ENCODE assay signal across 17 cellular contexts in the genomic region with DNA sequence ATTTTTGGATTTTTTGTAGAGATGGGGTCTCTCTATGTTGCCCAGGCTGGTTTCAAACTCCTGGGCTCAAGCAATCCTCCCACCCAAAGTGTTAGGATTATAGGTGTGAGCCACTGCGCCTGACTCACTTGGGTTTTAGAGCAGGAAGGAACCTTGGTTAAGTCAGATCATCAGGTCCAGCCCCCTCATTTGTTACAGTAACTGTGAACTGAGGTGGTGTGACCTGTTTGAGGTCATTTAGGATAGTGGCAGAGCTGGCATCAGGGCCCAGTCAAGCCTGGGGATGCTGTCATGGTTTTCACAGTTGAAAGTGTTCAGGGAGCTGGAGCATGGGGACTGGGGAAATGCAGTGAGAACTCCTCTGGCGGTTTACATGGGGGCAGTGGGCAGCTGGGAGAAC.
DNase-seq lines count a peak whose midpoint lies in the region; ATAC-seq and TF ChIP-seq lines count a peak whose summit lies in the region.
"Had no signal": no experiment of that assay in that cellular context is flagged by ENCODE, and none has a peak within 500 bp of the region (broad histone marks: within the 10 kb centered on the region; RNA-seq: fewer than 3 reads in every experiment).

No MANE protein-coding gene starts in this region.

- ATAC-seq in CD8-positive, alpha-beta T cell, result peak; percentile 57
- ATAC-seq in GM21825 (IDR thresholded peaks at IDR 0.05; ENCODE audit: unreplicated experiment) (no peak), GM18498 (IDR thresholded peaks at IDR 0.05; ENCODE audit: unreplicated experiment) (no peak), GM21526 (IDR thresholded peaks at IDR 0.05; ENCODE audit: low FRiP score, unreplicated experiment) (no peak)
- ATAC-seq: HCT116, left ventricle myocardium superior, sciatic nerve had no signal

- no peak overlapping the region for H3K9ac ChIP-seq in OCI-LY1 (ENCODE audit: low read length)
- H3K9ac ChIP-seq: neural progenitor cell had no signal

- intact Hi-C loops in CD8-positive, alpha-beta T cell (cut with DNase I, micrococcal nuclease), result no loop called here

- H3K9me3 ChIP-seq in CD8-positive, alpha-beta T cell (ENCODE audit: low read length), result no peaks in the 10 kb centered on the region
- no peaks in the 10 kb centered on the region for H3K9me3 ChIP-seq in OCI-LY1 (ENCODE audit: low read length)
- H3K9me3 ChIP-seq: Caco-2, thyroid gland had no signal

- peak in 3 of 7 experiments; percentile 6 to 27 (median 9) for DNase-seq in CD8-positive, alpha-beta T cell
- no peak for DNase-seq in osteocyte (ENCODE audit: extremely low spot score, unreplicated experiment)
- no peak for DNase-seq in NCI-H2029 (lab: John Stamatoyannopoulos, UW)
- DNase-seq: Caco-2, left ventricle myocardium superior, NCI-H2029 treated with DMSO at 0.1 percent for 48 hours, NCI-H82, SIG-M5, thyroid gland had no signal

- H3K4me1 ChIP-seq in CD8-positive, alpha-beta T cell (ENCODE audit: insufficient read depth, low read length), result peaks cover 16% of the 10 kb centered on the region
- peaks cover 50% of the 10 kb centered on the region for H3K4me1 ChIP-seq in OCI-LY1 (ENCODE audit: insufficient read depth, low read length, severe bottlenecking)
- H3K4me1 ChIP-seq: neural progenitor cell had no signal

- no peaks in the 10 kb centered on the region for H3K36me3 ChIP-seq in CD8-positive, alpha-beta T cell (ENCODE audit: insufficient read depth, low read length)
- no peaks in the 10 kb centered on the region for H3K36me3 ChIP-seq in OCI-LY1 (ENCODE audit: insufficient read depth, low read length)
- H3K36me3 ChIP-seq: neural progenitor cell, thyroid gland had no signal

- H3K4me1 Mint-ChIP-seq in CD8-positive, alpha-beta T cell (ENCODE audit: low read depth), result peaks cover 33% of the 10 kb centered on the region
- H3K4me1 Mint-ChIP-seq in activated naive CD4-positive, alpha-beta T cell treated with anti-CD3 and anti-CD28 coated beads, Interleukin-2, amount 50 U/mL, for 24 hours, result peaks cover 58% of the 10 kb centered on the region
- H3K4me1 Mint-ChIP-seq in osteocyte (ENCODE audit: unreplicated experiment), result peaks cover 36% of the 10 kb centered on the region
- H3K4me1 Mint-ChIP-seq: neural progenitor cell had no signal

- no peaks in the 10 kb centered on the region for H3K9me2 ChIP-seq in OCI-LY1 (ENCODE audit: low read depth, low read length)

- H3K27me3 ChIP-seq in CD8-positive, alpha-beta T cell (ENCODE audit: insufficient read depth, low read length), result no peaks in the 10 kb centered on the region
- no peaks in the 10 kb centered on the region for H3K27me3 ChIP-seq in OCI-LY1 (ENCODE audit: insufficient read depth, low read length)
- H3K27me3 ChIP-seq: neural progenitor cell, thyroid gland had no signal

- no peak overlapping the region for H3K4me3 ChIP-seq in CD8-positive, alpha-beta T cell (ENCODE audit: low read depth, low read length)
- no peak overlapping the region for H3K4me3 ChIP-seq in OCI-LY1 (ENCODE audit: low read depth, low read length, poor library complexity, severe bottlenecking)
- H3K4me3 ChIP-seq: neural progenitor cell, thyroid gland had no signal

- H3K79me2 ChIP-seq in OCI-LY1 (ENCODE audit: insufficient read depth, low read length), result no peaks in the 10 kb centered on the region

- H3F3A ChIP-seq in OCI-LY1 (ENCODE audit: insufficient read depth, low read length), result no peaks in the 10 kb centered on the region

- TF ChIP-seq CTCF in CD8-positive, alpha-beta T cell (IDR thresholded peaks at IDR 0.05), result no peak
- TF ChIP-seq CTCF in OCI-LY1 (IDR thresholded peaks at IDR 0.05; ENCODE audit: low read length), result no peak
- TF ChIP-seq CTCF in osteocyte (IDR thresholded peaks at IDR 0.05), result no peak

- no peaks in the 10 kb centered on the region for H3K36me3 Mint-ChIP-seq in CD8-positive, alpha-beta T cell
- H3K36me3 Mint-ChIP-seq in activated naive CD4-positive, alpha-beta T cell treated with anti-CD3 and anti-CD28 coated beads, Interleukin-2, amount 50 U/mL, for 24 hours, result no peaks in the 10 kb centered on the region
- H3K36me3 Mint-ChIP-seq in osteocyte (ENCODE audit: unreplicated experiment), result no peaks in the 10 kb centered on the region
- H3K36me3 Mint-ChIP-seq: neural progenitor cell had no signal

- H3K27ac ChIP-seq in CD8-positive, alpha-beta T cell (ENCODE audit: low read depth, low read length), result no peak overlapping the region
- peak overlapping the region; percentile 89 for H3K27ac ChIP-seq in OCI-LY1 (ENCODE audit: low read depth, low read length, poor library complexity, severe bottlenecking)
- H3K27ac ChIP-seq: neural progenitor cell, thyroid gland had no signal

- H3K4me2 ChIP-seq in OCI-LY1 (ENCODE audit: low read length), result no peak overlapping the region; the same call in 1 of the 2 replicates
- H3K4me2 ChIP-seq: neural progenitor cell had no signal

- no peaks in the 10 kb centered on the region for H3K9me3 Mint-ChIP-seq in CD8-positive, alpha-beta T cell
- no peaks in the 10 kb centered on the region for H3K9me3 Mint-ChIP-seq in activated naive CD4-positive, alpha-beta T cell treated with anti-CD3 and anti-CD28 coated beads, Interleukin-2, amount 50 U/mL, for 24 hours
- no peaks in the 10 kb centered on the region for H3K9me3 Mint-ChIP-seq in osteocyte (ENCODE audit: unreplicated experiment)
- H3K9me3 Mint-ChIP-seq: neural progenitor cell had no signal

- no peaks in the 10 kb centered on the region for H3K27me3 Mint-ChIP-seq in CD8-positive, alpha-beta T cell (ENCODE audit: low read depth)
- no peaks in the 10 kb centered on the region for H3K27me3 Mint-ChIP-seq in activated naive CD4-positive, alpha-beta T cell treated with anti-CD3 and anti-CD28 coated beads, Interleukin-2, amount 50 U/mL, for 24 hours
- H3K27me3 Mint-ChIP-seq in osteocyte (ENCODE audit: unreplicated experiment), result no peaks in the 10 kb centered on the region

- peak overlapping the region; percentile 56 for H3K27ac Mint-ChIP-seq in CD8-positive, alpha-beta T cell
- H3K27ac Mint-ChIP-seq in activated naive CD4-positive, alpha-beta T cell treated with anti-CD3 and anti-CD28 coated beads, Interleukin-2, amount 50 U/mL, for 24 hours, result peak overlapping the region; percentile 62
- H3K27ac Mint-ChIP-seq in osteocyte (ENCODE audit: unreplicated experiment), result peak overlapping the region; percentile 14
- H3K27ac Mint-ChIP-seq: neural progenitor cell had no signal

- POLR2A ChIA-PET in CD8-positive, alpha-beta T cell (lab: Charles Lee), result no interaction called here

- H4K20me1 ChIP-seq in OCI-LY1 (ENCODE audit: insufficient read depth, low read length), result no peaks in the 10 kb centered on the region

- no peak overlapping the region for H2AFZ ChIP-seq in OCI-LY1 (ENCODE audit: low read length)
- H2AFZ ChIP-seq: neural progenitor cell had no signal

- CTCF ChIA-PET in CD8-positive, alpha-beta T cell (lab: Charles Lee), result interaction anchor here (1.0 kb wide), 1 partner anchor 178 kb away, joined by 4 read pairs; no protein-coding TSS in a partner anchor

- H3K4me3 Mint-ChIP-seq in CD8-positive, alpha-beta T cell, result no peak overlapping the region
- peak overlapping the region; percentile 54 for H3K4me3 Mint-ChIP-seq in activated naive CD4-positive, alpha-beta T cell treated with anti-CD3 and anti-CD28 coated beads, Interleukin-2, amount 50 U/mL, for 24 hours
- no peak overlapping the region for H3K4me3 Mint-ChIP-seq in osteocyte (ENCODE audit: unreplicated experiment)
- H3K4me3 Mint-ChIP-seq: neural progenitor cell had no signal
